In the genomic region with DNA sequence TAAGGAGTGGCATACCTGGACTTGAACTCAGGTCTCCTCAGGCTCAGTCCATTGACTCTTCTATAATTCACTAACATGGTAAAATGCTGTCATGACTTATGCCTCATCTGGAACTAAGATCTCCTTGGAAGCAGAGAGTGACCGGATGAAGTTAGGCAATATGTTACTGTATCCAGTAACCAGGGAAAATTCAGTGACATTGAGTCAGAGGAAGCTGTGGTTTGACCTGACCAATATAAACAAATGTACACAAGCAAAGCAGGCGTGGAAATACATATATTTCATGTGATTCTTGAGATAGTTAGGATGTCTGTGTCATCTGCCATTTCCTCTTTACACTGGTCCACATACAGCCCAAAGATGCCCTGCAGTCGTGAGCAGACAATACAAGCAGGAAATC, we compare ENCODE assay signal across 9 cellular contexts. TPM values are rescaled to one million over a fixed set of nuclear protein-coding genes. Genes with fewer than 3 reads are reported as not detected.
A peak's percentile ranks its signal among the peaks of the same experiment; 100 is the strongest.
DNase-seq lines count a peak whose midpoint lies in the region; ATAC-seq, FAIRE-seq and TF ChIP-seq lines count a peak whose summit lies in the region.
"Had no signal": no experiment of that assay in that cellular context is flagged by ENCODE, and none has a peak within 500 bp of the region (broad histone marks: within the 10 kb centered on the region; RNA-seq: fewer than 3 reads in every experiment).

No MANE protein-coding gene starts in this region.

- H3K9ac ChIP-seq in IMR-90 (ENCODE audit: low read depth, low read length), result peak overlapping the region; percentile 57
- no peak overlapping the region for H3K9ac ChIP-seq in GM12878 (ENCODE audit: control insufficient read depth, insufficient read depth, low read length)

- RAD21 ChIA-PET in GM12878 (lab: Charles Lee; ENCODE audit: unreplicated experiment), result no interaction called here

- H2BK120ac ChIP-seq in IMR-90 (ENCODE audit: low read depth, low read length), result peak overlapping the region; percentile 97

- no peak; the same call in 1 of the 2 replicates for TF ChIP-seq POLR2A in IMR-90 (IDR thresholded peaks at IDR 0.05; ENCODE audit: low read depth, low read length)
- no peak for TF ChIP-seq POLR2A in GM12878 (IDR thresholded peaks at IDR 0.05; ENCODE audit: low read depth, low read length)

- ATAC-seq in IMR-90 (ENCODE audit: low read depth) (peak; percentile 72), GM12878 (no peak), lung (ENCODE audit: insufficient read depth, low FRiP score) (peak; percentile 42), HG02938 (IDR thresholded peaks at IDR 0.05; ENCODE audit: unreplicated experiment) (no peak), HG02763 (IDR thresholded peaks at IDR 0.05; ENCODE audit: unreplicated experiment) (no peak)

- H3K36me3 ChIP-seq in IMR-90 (ENCODE audit: control insufficient read depth, insufficient read depth, low read length), result peaks cover 8% of the 10 kb centered on the region
- no peaks in the 10 kb centered on the region for H3K36me3 ChIP-seq in GM12878 (ENCODE audit: control insufficient read depth in 2 of 2, insufficient read depth in 2 of 2, low read length in 1 of 2)
- no peaks in the 10 kb centered on the region for H3K36me3 ChIP-seq in lung (ENCODE audit: control insufficient read depth in 2 of 2, insufficient read depth in 2 of 2, low read length in 2 of 2)

- no peak overlapping the region for H3K4me3 ChIP-seq in IMR-90 (ENCODE audit: insufficient read depth, low read depth, low read length)
- H3K4me3 ChIP-seq in GM12878, result no peak overlapping the region
- H3K4me3 ChIP-seq in lung, result no peak overlapping the region

- no CpG with 5 or more reads among the region's 3 CpGs for whole genome bisulfite sequencing in IMR-90 (ENCODE audit: extremely low coverage in 2 of 2, insufficient read length in 1 of 2), 2 experiments
- WGBS in GM12878 (ENCODE audit: insufficient coverage, insufficient replicate concordance, low lambda C conversion rate, missing lambda C conversion rate), result 6% methylated on average over 3 of the region's 3 CpGs
- 21 to 46% methylated on average over 3 of the region's 3 CpGs for WGBS in lung, 2 donors

- peak overlapping the region; percentile 98 for H2BK20ac ChIP-seq in IMR-90 (ENCODE audit: low read depth, low read length)

- peak overlapping the region; percentile 89 for H4K91ac ChIP-seq in IMR-90 (ENCODE audit: insufficient read depth, low read depth, low read length)

- CTCF ChIA-PET in IMR-90 (lab: Yijun Ruan, JAX), result no interaction called here
- CTCF ChIA-PET in GM12878 (lab: Yijun Ruan, JAX), result no interaction called here

- SMC1A ChIA-PET in GM12878 (lab: Charles Lee; ENCODE audit: uncharacterized antibody, unreplicated experiment), result no interaction called here

- H3K18ac ChIP-seq in IMR-90 (ENCODE audit: low read depth, low read length), result peak overlapping the region; percentile 98

- FAIRE-seq in GM12878 (lab: Jason Lieb, UNC), result peak; percentile 71

- TF ChIP-seq CTCF in IMR-90 (conservative IDR thresholded peaks at IDR 0.05; ENCODE audit: low read depth, low read length), result no peak
- no peak for TF ChIP-seq CTCF in GM12878 (IDR thresholded peaks at IDR 0.05 in 2 of 3, conservative IDR thresholded peaks at IDR 0.05 in 1 of 3; ENCODE audit: control insufficient read depth in 2 of 3, extremely low read depth in 1 of 3, insufficient read depth in 1 of 3, low read depth in 3 of 3, low read length in 3 of 3)
- no peak for TF ChIP-seq CTCF in lung (IDR thresholded peaks at IDR 0.05; ENCODE audit: control extremely low read depth, extremely low read depth)

- H3K4me1 ChIP-seq in IMR-90 (ENCODE audit: control insufficient read depth, insufficient read depth, low read length) (peaks cover 19% of the 10 kb centered on the region), GM12878 (ENCODE audit: control insufficient read depth, insufficient read depth, low read length) (no peaks in the 10 kb centered on the region), lung (ENCODE audit: control insufficient read depth in 2 of 2, insufficient read depth in 2 of 2, low read length in 2 of 2) (peaks cover 0 to 24% of the 10 kb centered on the region in 2 donors)

- H3K79me2 ChIP-seq in GM12878 (ENCODE audit: control insufficient read depth, insufficient read depth, low read length), result no peaks in the 10 kb centered on the region

- H4K5ac ChIP-seq in IMR-90 (ENCODE audit: low read depth, low read length), result peak overlapping the region; percentile 92

- H4K8ac ChIP-seq in IMR-90 (ENCODE audit: low read depth in 2 of 2, low read length in 2 of 2), result peak overlapping the region; percentile 32 to 96

- H3K9me1 ChIP-seq in IMR-90 (ENCODE audit: insufficient read depth, low read length), result peaks cover 4% of the 10 kb centered on the region; the same call in 1 of the 2 replicates

- POLR2A ChIA-PET in IMR-90 (lab: Charles Lee; ENCODE audit: unreplicated experiment) (interaction anchor here (1.0 to 1.2 kb wide), 3 partner anchors 18 to 24 kb away, joined by 3 read pairs; no protein-coding TSS in a partner anchor), GM12878 (lab: Charles Lee) (no interaction called here)

- dilution Hi-C loops in IMR-90 (cut with HindIII; ENCODE audit: low sequenced_read_pairs, unreplicated experiment), result no loop called here

- H2AK5ac ChIP-seq in IMR-90 (ENCODE audit: low read depth, low read length), result peak overlapping the region; percentile 93

- H3K79me1 ChIP-seq in IMR-90 (ENCODE audit: low read depth in 1 of 2, low read length in 2 of 2), result peaks cover 3 to 54% of the 10 kb centered on the region in 2 experiments; a peak in 2 of 4 replicates

- H3K27ac ChIP-seq in IMR-90 (ENCODE audit: insufficient read depth, low read length) (peak overlapping the region; percentile 88), GM12878 (ENCODE audit: control insufficient read depth, insufficient read depth) (no peak overlapping the region), lung (ENCODE audit: low read depth in 1 of 2, low read length in 1 of 2) (peak overlapping the region in 1 of 2 donors; percentile 66)

- H3K27me3 ChIP-seq in IMR-90 (ENCODE audit: control insufficient read depth, insufficient read depth, low read length) (no peaks in the 10 kb centered on the region), GM12878 (replicated peaks in 1 of 2; ENCODE audit: control insufficient read depth in 2 of 2, insufficient read depth in 2 of 2, low read length in 1 of 2) (peaks cover 1 to 2% of the 10 kb centered on the region in 2 experiments; a peak in 2 of 4 replicates), lung (ENCODE audit: control insufficient read depth, insufficient read depth) (no peaks in the 10 kb centered on the region)

- BruUV-seq in IMR-90 (replicated peaks; lab: Mats Ljungman, UMichigan) (no TSS peak), GM12878 (replicated peaks; lab: Mats Ljungman, UMichigan) (no TSS peak)

- peak; percentile 28 for TF ChIP-seq RAD21 in IMR-90 (IDR thresholded peaks at IDR 0.05; ENCODE audit: low read length)
- TF ChIP-seq RAD21 in GM12878 (IDR thresholded peaks at IDR 0.05; ENCODE audit: insufficient read depth, low read depth, low read length), result no peak

- H2AFZ ChIP-seq in IMR-90 (replicated peaks; ENCODE audit: low read length, poor library complexity) (no peak overlapping the region), GM12878 (ENCODE audit: control insufficient read depth, low read depth, low read length) (no peak overlapping the region)

- H4K20me1 ChIP-seq in IMR-90 (ENCODE audit: insufficient read depth, low read length), result peaks cover 4% of the 10 kb centered on the region; the same call in 1 of the 2 replicates
- no peaks in the 10 kb centered on the region for H4K20me1 ChIP-seq in GM12878 (ENCODE audit: control insufficient read depth, insufficient read depth)

- in situ Hi-C loops in ACHN (cut with HindIII; ENCODE audit: low pct_ligation_motif_present, low pct_unique_long_range_greater_than_20kb, low sequenced_read_pairs) (no loop called here), IMR-90 (cut with MboI; ENCODE audit: low sequenced_read_pairs) (no loop called here), GM12878 (cut with MboI) (no loop called here)

- H2BK15ac ChIP-seq in IMR-90 (ENCODE audit: low read depth, low read length), result peak overlapping the region; percentile 58

- no peak overlapping the region for H2AK9ac ChIP-seq in IMR-90 (replicated peaks; ENCODE audit: low read depth, low read length, poor library complexity)

- H3K9me3 ChIP-seq in IMR-90 (ENCODE audit: control insufficient read depth, insufficient read depth, low read length) (no peaks in the 10 kb centered on the region), GM12878 (replicated peaks; ENCODE audit: control insufficient read depth, insufficient read depth, low read length) (no peaks in the 10 kb centered on the region), lung (ENCODE audit: control insufficient read depth in 2 of 2, insufficient read depth in 1 of 2, low read length in 1 of 2) (no peaks in the 10 kb centered on the region)

- peak overlapping the region; percentile 92 for H3K56ac ChIP-seq in IMR-90 (ENCODE audit: extremely low read depth, insufficient read depth, low read length)

- peak overlapping the region; percentile 99 for H3K4ac ChIP-seq in IMR-90 (ENCODE audit: low read depth, low read length)

- H3K23ac ChIP-seq in IMR-90 (ENCODE audit: low read depth, low read length), result peak overlapping the region; percentile 95

- peak overlapping the region; percentile 98 for H3K14ac ChIP-seq in IMR-90 (replicated peaks; ENCODE audit: low read depth, low read length)

- H2BK5ac ChIP-seq in IMR-90 (ENCODE audit: low read depth, low read length, poor library complexity, severe bottlenecking), result peak overlapping the region; percentile 96

- TF ChIP-seq EP300 in GM12878 (IDR thresholded peaks at IDR 0.05; ENCODE audit: borderline replicate concordance in 1 of 2, control insufficient read depth in 1 of 2, low read depth in 2 of 2, low read length in 2 of 2), result no peak

- DNase-seq in ACHN (peak; percentile 82), IMR-90 (peak; percentile 99), GM12878 (ENCODE audit: low read depth, low spot score) (no peak), lung (ENCODE audit: low spot score) (no peak), NCI-H1930 (lab: John Stamatoyannopoulos, UW) (no peak), NCI-H69 (lab: John Stamatoyannopoulos, UW) (no peak)
- DNase-seq: activated effector memory CD4-positive, alpha-beta T cell treated with anti-CD3 and anti-CD28 coated beads, Interleukin-2, amount 50 U/mL, for 16 hours had no signal

- intact Hi-C loops in IMR-90 (cut with micrococcal nuclease), result no loop called here
- intact Hi-C loops in GM12878 (cut with micrococcal nuclease; ENCODE audit: unreplicated experiment), result no loop called here

- H3K4me2 ChIP-seq in IMR-90 (ENCODE audit: low read depth, low read length), result peak overlapping the region; percentile 81
- H3K4me2 ChIP-seq in GM12878 (ENCODE audit: control insufficient read depth, insufficient read depth), result no peak overlapping the region

RNA-seq across cellular contexts. Expression of a gene that starts 30.3 kb away (rescaled TPM):
- total RNA-seq in IMR-90 (2012; rRNA removed) (27.1 and 43.6 TPM in 2 replicates), GM12878 (2014; rRNA removed) (not detected in 2 replicates), GM12878 (2014; rRNA removed; fragmentation: Illumina TruSeq; extraction: Trizol) (not detected in 2 replicates), GM12878 (2021) (not detected in 2 replicates), lung (10 to 100 TPM in 1 of 2 donors, 1 to 10 TPM in 1; 5.6 to 17.0 TPM)
- polyA plus RNA-seq in IMR-90 (2012; rRNA removed) (40.7 and 42.7 TPM in 2 replicates), GM12878 (2011; rRNA removed) (not detected in 2 replicates), GM12878 (2014; fragmentation: Illumina TruSeq; extraction: Trizol) (not detected in 2 replicates), GM12878 (2014; fragmentation: Nextera tagmentation; extraction: Ambion mirVana) (not detected), GM12878 (2014; rRNA removed) (not detected in 2 replicates), GM12878 (2016; fragmentation: Nextera tagmentation; extraction: Ambion mirVana) (under 1 TPM in 1 of 2 experiments, not detected in 1; 0.15 TPM), lung (1 to 10 TPM; 2.7 to 3.9 TPM)
- 8.9 and 10.9 TPM in 2 replicates for polyA plus RNA-seq in IMR-90 (2012; cell fraction: cytosol; rRNA removed)
- polyA plus RNA-seq in IMR-90 (2012; cell fraction: nucleus; rRNA removed; ENCODE audit: low replicate concordance), result 69.0 and 361 TPM in 2 replicates
- total RNA-seq in GM12878 (2013; cell fraction: nucleolus; rRNA removed), result not detected in 2 replicates
- polyA plus RNA-seq in GM12878 (2011; ENCODE audit: low read depth), result not detected
- polyA plus RNA-seq in GM12878 (2011; cell fraction: cytosol; rRNA removed), result not detected in 2 replicates
- not detected in 2 replicates for polyA plus RNA-seq in GM12878 (2011; cell fraction: nucleus; rRNA removed)
- 0.01 TPM in 1 of 2 replicates, not detected in the other for polyA plus RNA-seq in GM12878 (2012)
- not detected in 2 replicates for polyA minus RNA-seq in GM12878 (2011; rRNA and poly(A)+ RNA removed)
- polyA minus RNA-seq in GM12878 (2011; cell fraction: cytosol; rRNA and poly(A)+ RNA removed), result not detected in 2 replicates
- not detected in 2 replicates for polyA minus RNA-seq in GM12878 (2011; cell fraction: nucleus; rRNA and poly(A)+ RNA removed)

Comparison
In these comparisons a context has a peak if more than half of its experiments do, and no peak if none do; other contexts are left out.
1. DNase-seq: peak in ACHN (single experiment) and IMR-90 (single experiment); none in GM12878 (single experiment), lung (single experiment), NCI-H1930 (0 of 2) and NCI-H69 (single experiment).
2. ATAC-seq: peak in IMR-90 (single experiment) and lung (single experiment); none in GM12878 (single experiment), HG02938 (single experiment) and HG02763 (single experiment).
3. RNA of a gene that starts 30.3 kb away (total RNA-seq): 27.1 to 43.6 TPM in IMR-90 and 5.6 to 17.0 TPM in lung; not detected in GM12878; every median in the first group is over 4 times any median in the second.